In the genomic region with DNA sequence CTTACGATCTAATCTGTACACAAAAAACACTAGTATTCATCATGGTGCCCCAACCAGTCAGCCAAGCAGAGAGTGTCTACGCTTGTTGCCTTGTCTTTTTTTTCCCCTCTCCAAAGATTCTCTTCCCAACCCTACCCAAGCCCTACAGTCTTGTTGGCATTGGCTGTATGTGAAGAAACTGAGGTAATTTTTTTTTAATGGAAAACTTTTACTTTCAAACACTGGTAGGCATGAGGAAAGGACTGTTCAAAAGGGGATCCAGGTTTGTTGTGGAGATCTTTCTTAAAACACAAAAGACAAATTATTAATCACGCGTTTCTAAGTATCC, we compare ENCODE assay signal across 8 cellular contexts.
DNase-seq lines count a peak whose midpoint lies in the region; ATAC-seq and TF ChIP-seq lines count a peak whose summit lies in the region.
"Had no signal": no experiment of that assay in that cellular context is flagged by ENCODE, and none has a peak within 500 bp of the region (broad histone marks: within the 10 kb centered on the region; RNA-seq: fewer than 3 reads in every experiment).

No MANE protein-coding gene starts in this region.

- H3K9me2 ChIP-seq in MM.1S (replicated peaks; ENCODE audit: insufficient read depth, low read length): no peaks in the 10 kb centered on the region

- H3K4me1 ChIP-seq in MM.1S (ENCODE audit: low read length) (peaks cover 12% of the 10 kb centered on the region), mammary epithelial cell (ENCODE audit: insufficient read depth, low read length) (peaks cover 6% of the 10 kb centered on the region)

- H3K4me3 Mint-ChIP-seq in Calu3 (ENCODE audit: low read depth, unreplicated experiment) (peak overlapping the region; percentile 81), osteocyte (ENCODE audit: unreplicated experiment) (peak overlapping the region; percentile 72)

- H3K9ac ChIP-seq in MM.1S (ENCODE audit: low read length) (no peak overlapping the region), mammary epithelial cell (ENCODE audit: insufficient read depth, low read length) (no peak overlapping the region)

- H3K27me3 Mint-ChIP-seq in Calu3 (ENCODE audit: unreplicated experiment) (no peaks in the 10 kb centered on the region), osteocyte (ENCODE audit: unreplicated experiment) (peaks cover 4% of the 10 kb centered on the region)

- in situ Hi-C loops in mammary epithelial cell (cut with MboI; ENCODE audit: low sequenced_read_pairs in 2 of 2): loop anchor here in 1 of 2 donors (25.0 kb wide), 1 partner anchor 729 kb away; a partner anchor contains a TSS

- H3K27me3 ChIP-seq in MM.1S (replicated peaks; ENCODE audit: insufficient read depth, low read length) (no peaks in the 10 kb centered on the region), mammary epithelial cell (ENCODE audit: insufficient read depth, low read length) (no peaks in the 10 kb centered on the region)

- H3K27ac Mint-ChIP-seq in Calu3 (ENCODE audit: unreplicated experiment) (peak overlapping the region; percentile 79), osteocyte (ENCODE audit: unreplicated experiment) (no peak overlapping the region)

- H3K4me3 ChIP-seq in MM.1S (ENCODE audit: low read length): peak overlapping the region; percentile 72
- peak overlapping the region in 1 of 3 experiments; percentile 60 for H3K4me3 ChIP-seq in mammary epithelial cell (replicated peaks in 1 of 3; ENCODE audit: insufficient read depth in 1 of 3, low read depth in 2 of 3, low read length in 3 of 3)

- H3K4me1 Mint-ChIP-seq in Calu3 (ENCODE audit: low read depth, unreplicated experiment) (peaks cover 28% of the 10 kb centered on the region), osteocyte (ENCODE audit: unreplicated experiment) (peaks cover 17% of the 10 kb centered on the region)

- H3K36me3 Mint-ChIP-seq in Calu3 (ENCODE audit: insufficient read depth, unreplicated experiment) (peaks cover 22% of the 10 kb centered on the region), osteocyte (ENCODE audit: unreplicated experiment) (no peaks in the 10 kb centered on the region)

- H4K20me1 ChIP-seq in MM.1S (ENCODE audit: insufficient read depth, low read length) (no peaks in the 10 kb centered on the region), mammary epithelial cell (ENCODE audit: insufficient read depth, low read length) (no peaks in the 10 kb centered on the region)

- H3K9me3 ChIP-seq in MM.1S (replicated peaks; ENCODE audit: insufficient read depth, low read length): no peaks in the 10 kb centered on the region
- H3K9me3 ChIP-seq in mammary epithelial cell (replicated peaks; ENCODE audit: insufficient read depth, low read length): no peaks in the 10 kb centered on the region

- ATAC-seq in HG03039 (IDR thresholded peaks at IDR 0.05; ENCODE audit: unreplicated experiment) (no peak), GM19397 (IDR thresholded peaks at IDR 0.05; ENCODE audit: unreplicated experiment) (no peak)

- dilution Hi-C loops in mammary epithelial cell (cut with HindIII; ENCODE audit: low sequenced_read_pairs): no loop called here

- intact Hi-C loops in Calu3 (cut with micrococcal nuclease; ENCODE audit: unreplicated experiment) (loop anchor here (2.0 kb wide), 1 partner anchor 551 kb away; no protein-coding TSS in a partner anchor), mammary epithelial cell (cut with micrococcal nuclease) (loop anchor here (1.0 to 2.0 kb wide), 3 partner anchors 31 to 551 kb away; no protein-coding TSS in a partner anchor)

- H3K4me2 ChIP-seq in MM.1S (ENCODE audit: low read depth, low read length) (peak overlapping the region; percentile 98), mammary epithelial cell (ENCODE audit: insufficient read depth, low read depth, low read length) (peak overlapping the region; percentile 96)

- 50% methylated on average over 4 of the region's 4 CpGs for WGBS in mammary epithelial cell (ENCODE audit: low coverage, missing lambda C conversion rate)

- H3K79me2 ChIP-seq in MM.1S (ENCODE audit: low read length) (no peaks in the 10 kb centered on the region), mammary epithelial cell (ENCODE audit: insufficient read depth, low read length) (no peaks in the 10 kb centered on the region)

- DNase-seq in Calu3 (no peak), MM.1S (no peak), mammary epithelial cell (no peak), osteocyte (ENCODE audit: extremely low spot score, unreplicated experiment) (no peak), GM19240 (ENCODE audit: insufficient read length, low spot score) (no peak)
- DNase-seq: SIG-M5 had no signal

- CTCF ChIA-PET in Calu3 (lab: Charles Lee) (no interaction called here), mammary epithelial cell (lab: Charles Lee; ENCODE audit: low non-redundant PET) (no interaction called here)

- H3K27ac ChIP-seq in MM.1S (ENCODE audit: low read length): no peak overlapping the region
- no peak overlapping the region for H3K27ac ChIP-seq in mammary epithelial cell (ENCODE audit: insufficient read depth, low read depth, low read length)

- peaks cover 19% of the 10 kb centered on the region for H3F3A ChIP-seq in MM.1S (ENCODE audit: insufficient read depth, low read length)

- H3K9me3 Mint-ChIP-seq in Calu3 (ENCODE audit: low read depth, unreplicated experiment) (no peaks in the 10 kb centered on the region), osteocyte (ENCODE audit: unreplicated experiment) (no peaks in the 10 kb centered on the region)

- BruUV-seq in Calu3 (replicated peaks; lab: Mats Ljungman, UMichigan) (no TSS peak), mammary epithelial cell (replicated peaks; lab: Mats Ljungman, UMichigan) (no TSS peak)

- peak overlapping the region; percentile 83 for H2AFZ ChIP-seq in MM.1S (ENCODE audit: low read length)
- H2AFZ ChIP-seq in mammary epithelial cell (ENCODE audit: low read depth, low read length): peak overlapping the region; percentile 96

- H3K36me3 ChIP-seq in MM.1S (replicated peaks; ENCODE audit: insufficient read depth, low read length): no peaks in the 10 kb centered on the region
- no peaks in the 10 kb centered on the region for H3K36me3 ChIP-seq in mammary epithelial cell (ENCODE audit: insufficient read depth, low read length)

- TF ChIP-seq CTCF in Calu3 (IDR thresholded peaks at IDR 0.05; ENCODE audit: unreplicated experiment) (no peak), MM.1S (IDR thresholded peaks at IDR 0.05; ENCODE audit: low read length) (no peak), mammary epithelial cell (conservative IDR thresholded peaks at IDR 0.05 in 1 of 2, IDR thresholded peaks at IDR 0.05 in 1 of 2; ENCODE audit: extremely low read depth in 1 of 2, insufficient read depth in 1 of 2, low read depth in 1 of 2, low read length in 2 of 2) (no peak), osteocyte (IDR thresholded peaks at IDR 0.05) (no peak)
